ENCODE assay signal across 9 cellular contexts in the genomic region with DNA sequence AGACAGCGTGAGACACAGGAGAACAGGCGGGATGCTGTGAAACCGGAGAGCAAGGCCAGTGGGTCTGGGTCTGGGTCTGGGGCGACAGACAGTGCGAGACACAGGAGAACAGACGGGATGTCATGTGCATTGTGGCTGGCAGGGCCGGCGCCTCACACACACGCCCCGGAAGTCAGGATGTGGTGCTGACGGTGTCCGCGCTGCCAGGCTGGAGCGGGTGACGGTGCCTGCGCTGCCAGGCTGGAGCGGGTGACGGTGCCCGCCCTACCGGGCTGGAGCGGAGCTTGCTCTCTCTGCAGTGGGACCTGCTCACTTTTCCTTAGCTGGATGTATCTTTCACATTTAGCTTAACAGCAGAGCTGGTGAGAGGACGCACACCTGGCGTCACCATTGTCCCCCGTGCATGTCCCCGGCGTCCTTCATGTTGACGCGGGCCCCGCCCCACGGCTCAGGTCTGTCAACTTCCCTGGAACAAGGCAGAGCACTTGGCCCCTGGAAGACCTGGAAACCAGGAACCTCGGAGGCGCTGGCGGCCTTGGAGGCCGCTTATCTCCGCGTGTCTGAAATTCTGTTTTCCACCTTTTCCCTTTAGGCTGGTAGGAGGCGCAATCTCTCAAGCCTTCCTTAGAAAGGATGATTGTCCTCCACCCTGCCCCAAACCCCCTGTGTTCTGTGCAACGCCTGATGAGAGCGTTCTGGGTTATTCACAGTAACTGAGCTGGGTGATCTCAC. TPM values are rescaled to one million over a fixed set of nuclear protein-coding genes. Genes with fewer than 3 reads are reported as not detected.
DNase-seq lines count a peak whose midpoint lies in the region; ATAC-seq and TF ChIP-seq lines count a peak whose summit lies in the region.
"Had no signal": no experiment of that assay in that cellular context is flagged by ENCODE, and none has a peak within 500 bp of the region (broad histone marks: within the 10 kb centered on the region; RNA-seq: fewer than 3 reads in every experiment).

No MANE protein-coding gene starts in this region.

- peaks cover 5% of the 10 kb centered on the region for H3K36me3 Mint-ChIP-seq in IgD-negative memory B cell

- in situ Hi-C loops in brain microvascular endothelial cell (cut with HindIII; ENCODE audit: low pct_ligation_motif_present, low sequenced_read_pairs): no loop called here

- H3K9me3 Mint-ChIP-seq in IgD-negative memory B cell: peaks cover 0 to 3% (median 0%) of the 10 kb centered on the region in 3 donors

- H3K36me3 ChIP-seq in esophagus squamous epithelium: peaks cover 0 to 26% (median 0%) of the 10 kb centered on the region in 3 donors
- H3K36me3 ChIP-seq in brain microvascular endothelial cell (replicated peaks): no peaks in the 10 kb centered on the region

- H3K27me3 ChIP-seq in esophagus squamous epithelium (no peaks in the 10 kb centered on the region), brain microvascular endothelial cell (replicated peaks) (no peaks in the 10 kb centered on the region)

- H3K9me3 ChIP-seq in esophagus squamous epithelium: no peaks in the 10 kb centered on the region

- H3K4me3 Mint-ChIP-seq in IgD-negative memory B cell: peak overlapping the region in 3 of 4 donors; percentile 12 to 88 (median 63)

- H3K4me1 Mint-ChIP-seq in IgD-negative memory B cell: peaks cover 16 to 37% (median 19%) of the 10 kb centered on the region in 3 donors

- intact Hi-C loops in esophagus squamous epithelium (cut with DNase I): no loop called here

- 73 to 87% methylated on average over 28 to 36 of the region's 39 CpGs for WGBS in esophagus squamous epithelium, 2 donors

- H3K27ac ChIP-seq in esophagus squamous epithelium (peak overlapping the region; percentile 16 to 80 (median 72)), brain microvascular endothelial cell (no peak overlapping the region)

- ATAC-seq in GM21723 (IDR thresholded peaks at IDR 0.05; ENCODE audit: unreplicated experiment): no peak
- ATAC-seq in HG02798 (IDR thresholded peaks at IDR 0.05; ENCODE audit: poor library complexity, unreplicated experiment): no peak

- no peaks in the 10 kb centered on the region for H3K27me3 Mint-ChIP-seq in IgD-negative memory B cell

- DNase-seq in activated CD8-positive, alpha-beta memory T cell treated with anti-CD3 and anti-CD28 coated beads for 24 hours: peak; percentile 85
- no peak for DNase-seq in esophagus squamous epithelium (lab: John Stamatoyannopoulos, UW)
- peak; percentile 52 for DNase-seq in stimulated activated CD8-positive, alpha-beta memory T cell treated with anti-CD3 and anti-CD28 coated beads, Interleukin-15, amount 100 ng/mL, for 24 hours (ENCODE audit: low read depth)
- no peak for DNase-seq in brain microvascular endothelial cell
- no peak for DNase-seq in inferior parietal cortex (ENCODE audit: extremely low spot score)
- DNase-seq: NCI-H2081 treated with DMSO at 0.1 percent for 48 hours had no signal

- H3K27ac Mint-ChIP-seq in IgD-negative memory B cell: peak overlapping the region; percentile 75 to 95 (median 80)

- TF ChIP-seq POLR2A in esophagus squamous epithelium (IDR thresholded peaks at IDR 0.05): peak in 1 of 4 donors; percentile 12

- H3K4me1 ChIP-seq in esophagus squamous epithelium: peaks cover 24 to 83% (median 25%) of the 10 kb centered on the region in 3 donors

- TF ChIP-seq CTCF in esophagus squamous epithelium (IDR thresholded peaks at IDR 0.05) (no peak), brain microvascular endothelial cell (IDR thresholded peaks at IDR 0.05; ENCODE audit: low read depth, low read length, missing control alignments) (no peak)

- H3K4me3 ChIP-seq in esophagus squamous epithelium (no peak overlapping the region), brain microvascular endothelial cell (ENCODE audit: low read depth, low read length) (no peak overlapping the region)

RNA-seq across cellular contexts. Expression of a gene that starts 43.1 kb away (rescaled TPM):
- polyA plus RNA-seq in IgD-negative memory B cell: not detected
- 100 to 1,000 TPM in 2 of 4 donors, 10 to 100 TPM in 2; 55.4 to 253 (median 96.8) TPM for total RNA-seq in esophagus squamous epithelium

Comparison
In these comparisons a context has a peak if more than half of its experiments do, and no peak if none do; other contexts are left out.
1. DNase-seq: peak in activated CD8-positive, alpha-beta memory T cell treated with anti-CD3 and anti-CD28 coated beads for 24 hours (single experiment) and stimulated activated CD8-positive, alpha-beta memory T cell treated with anti-CD3 and anti-CD28 coated beads, Interleukin-15, amount 100 ng/mL, for 24 hours (single experiment); none in esophagus squamous epithelium (single experiment), brain microvascular endothelial cell (single experiment) and inferior parietal cortex (single experiment).